ENCODE assay signal across 12 cellular contexts in genomic region chr15:58742424-58743160, GRCh38. TPM values are rescaled to one million over a fixed set of nuclear protein-coding genes. Genes with fewer than 3 reads are reported as not detected.
DNase-seq lines count a peak whose midpoint lies in the region; TF ChIP-seq lines count a peak whose summit lies in the region.
"Had no signal": no experiment of that assay in that cellular context is flagged by ENCODE, and none has a peak within 500 bp of the region (broad histone marks: within the 10 kb centered on the region; RNA-seq: fewer than 3 reads in every experiment).

No MANE protein-coding gene starts in this region.

- no peaks in the 10 kb centered on the region for H3K27me3 Mint-ChIP-seq in mesothelial cell of epicardium (ENCODE audit: low read depth)

- no peak for TF ChIP-seq CTCF in fibroblast of villous mesenchyme (IDR thresholded peaks at IDR 0.05; ENCODE audit: insufficient read depth, low read depth, low read length)
- no peak for TF ChIP-seq CTCF in mesothelial cell of epicardium (IDR thresholded peaks at IDR 0.05; ENCODE audit: unreplicated experiment)

- no peak overlapping the region for H3K4me3 ChIP-seq in fibroblast of villous mesenchyme (ENCODE audit: low read depth, low read length)

- peaks cover 43% of the 10 kb centered on the region for H3K4me1 Mint-ChIP-seq in mesothelial cell of epicardium

- H3K27ac ChIP-seq in caudate nucleus (ENCODE audit: low read depth, low read length), result no peak overlapping the region
- H3K27ac ChIP-seq: foreskin keratinocyte had no signal

- peak overlapping the region; percentile 72 for H3K27ac Mint-ChIP-seq in mesothelial cell of epicardium

- no peaks in the 10 kb centered on the region for H3K9me3 Mint-ChIP-seq in mesothelial cell of epicardium

- H3K36me3 Mint-ChIP-seq in mesothelial cell of epicardium, result no peaks in the 10 kb centered on the region

- no peak overlapping the region for H3K4me3 Mint-ChIP-seq in mesothelial cell of epicardium

- DNase-seq in AG08395 (ENCODE audit: low spot score) (peak; percentile 45), fibroblast of villous mesenchyme (ENCODE audit: low read depth) (peak; percentile 90), mesothelial cell of epicardium (ENCODE audit: low spot score in 2 of 2, unreplicated experiment in 2 of 2) (no peak), amniotic stem cell (lab: John Stamatoyannopoulos, UW) (no peak), caudate nucleus (lab: John Stamatoyannopoulos, UW) (no peak), islet precursor cell (no peak)
- DNase-seq in activated CD4-positive, alpha-beta T cell treated with anti-CD3 and anti-CD28 coated beads, Interleukin-2, amount 50 U/mL, for 4 hours, result no peak
- DNase-seq: C1 segment of cervical spinal cord; foreskin keratinocyte; NCI-H69; stimulated activated CD4-positive, alpha-beta T cell treated with anti-CD3 and anti-CD28 coated beads, Interleukin-1b, Interleukin-23, amount 100 ng/mL, for 48 hours had no signal

TF ChIP-seq in PFSK-1, 5 proteins besides CTCF, POLR2A, EP300 and RAD21:
- TF ChIP-seq POLR2AphosphoS5 (IDR thresholded peaks at IDR 0.05; ENCODE audit: low read depth, low read length), result no peak
- peak; percentile 39 to 79; a peak in 3 of 4 replicates for TF ChIP-seq REST (IDR thresholded peaks at IDR 0.05; ENCODE audit: insufficient read depth in 1 of 2, low read depth in 2 of 2, low read length in 2 of 2)

RNA-seq across cellular contexts. Expression of gene ADAM10, which starts 6.9 kb away (rescaled TPM):
- polyA plus RNA-seq in PFSK-1 (2012; ENCODE audit: insufficient read length, low read depth), result 65.6 TPM
- total RNA-seq in fibroblast of villous mesenchyme (135 and 200 TPM in 2 replicates), mesothelial cell of epicardium (176 to 190 TPM (median 181 TPM) in 3 replicates)

RNA-seq across cellular contexts. Expression of gene MINDY2, which starts 28.5 kb away (rescaled TPM):
- polyA plus RNA-seq in PFSK-1 (2012; ENCODE audit: insufficient read length, low read depth), result 1.9 TPM
- 27.4 and 66.5 TPM in 2 replicates for total RNA-seq in fibroblast of villous mesenchyme
- 27.6 to 30.1 TPM (median 29.3 TPM) in 3 replicates for total RNA-seq in mesothelial cell of epicardium

Comparison
In these comparisons a context has a peak if more than half of its experiments do, and no peak if none do; other contexts are left out.
1. DNase-seq: peak in AG08395 (single experiment) and fibroblast of villous mesenchyme (single experiment); none in mesothelial cell of epicardium (0 of 2), amniotic stem cell (single experiment), activated CD4-positive, alpha-beta T cell treated with anti-CD3 and anti-CD28 coated beads, Interleukin-2, amount 50 U/mL, for 4 hours (0 of 2), caudate nucleus (0 of 61) and islet precursor cell (single experiment).